Comparison of ENCODE assay signal across 1 cellular context in the genomic region with DNA sequence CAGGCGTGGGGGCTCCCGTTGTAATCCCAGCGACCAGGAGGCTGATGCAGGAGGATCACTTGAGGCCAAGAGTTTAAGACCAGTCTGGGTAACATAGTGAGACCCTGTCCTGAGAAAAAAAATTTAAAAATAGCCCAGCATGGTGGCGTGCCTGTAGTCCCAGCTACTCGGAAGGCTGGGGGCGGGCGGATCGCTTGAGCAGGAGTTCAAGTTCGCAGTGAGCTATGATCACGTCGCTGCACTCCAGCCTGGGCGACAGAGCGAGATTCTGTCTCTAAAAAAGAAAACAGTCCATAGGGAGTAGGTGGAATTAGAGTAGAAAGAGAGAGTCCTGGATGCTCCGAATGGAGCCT.
TF ChIP-seq lines count a peak whose summit lies in the region.

No MANE protein-coding gene starts in this region.

TF ChIP-seq in K562, 482 proteins besides CTCF, POLR2A, EP300 and RAD21:
- TF ChIP-seq XRCC5 (IDR thresholded peaks at IDR 0.05; ENCODE audit: low read depth, low read length) (no peak), FOSL1 (tag; conservative IDR thresholded peaks at IDR 0.05) (peak; percentile 9; the same call in 1 of the 2 replicates), GABPA (tag; conservative IDR thresholded peaks at IDR 0.05; ENCODE audit: low read depth) (0 out of 2 replicates have a peak, but pooled peaks have one; percentile 3)
